ENCODE assay signal across 10 cellular contexts in genomic region chr7:25820432-25821040, GRCh38.
A peak's percentile ranks its signal among the peaks of the same experiment; 100 is the strongest.
DNase-seq lines count a peak whose midpoint lies in the region; FAIRE-seq and TF ChIP-seq lines count a peak whose summit lies in the region.
"Had no signal": no experiment of that assay in that cellular context is flagged by ENCODE, and none has a peak within 500 bp of the region (broad histone marks: within the 10 kb centered on the region; RNA-seq: fewer than 3 reads in every experiment).

No MANE protein-coding gene starts in this region.

- no peaks in the 10 kb centered on the region for H3F3A ChIP-seq in neural progenitor cell (ENCODE audit: low read depth)

- peak; percentile 42 for TF ChIP-seq CTCF in HL-60 (IDR thresholded peaks at IDR 0.05; ENCODE audit: insufficient read depth, low read length)
- TF ChIP-seq CTCF in astrocyte (IDR thresholded peaks at IDR 0.05; ENCODE audit: insufficient read depth, low read depth, low read length), result peak; percentile 45
- peak; percentile 73 for TF ChIP-seq CTCF in neural progenitor cell (IDR thresholded peaks at IDR 0.05)
- no peak for TF ChIP-seq CTCF in kidney (IDR thresholded peaks at IDR 0.05; ENCODE audit: borderline replicate concordance, extremely low read depth, insufficient read depth)

- no peaks in the 10 kb centered on the region for H3K9me3 ChIP-seq in astrocyte (ENCODE audit: insufficient read depth, low read depth, low read length)
- H3K9me3 ChIP-seq in neural progenitor cell (ENCODE audit: low read depth), result no peaks in the 10 kb centered on the region
- no peaks in the 10 kb centered on the region for H3K9me3 ChIP-seq in kidney (ENCODE audit: control insufficient read depth in 1 of 2, low read length in 2 of 2)
- H3K9me3 ChIP-seq: thoracic aorta had no signal

- H3K36me3 ChIP-seq in astrocyte (ENCODE audit: insufficient read depth, low read length), result no peaks in the 10 kb centered on the region
- no peaks in the 10 kb centered on the region for H3K36me3 ChIP-seq in neural progenitor cell
- no peaks in the 10 kb centered on the region for H3K36me3 ChIP-seq in kidney (ENCODE audit: control insufficient read depth in 1 of 2, insufficient read depth in 2 of 2, low read length in 2 of 2)
- H3K36me3 ChIP-seq: thoracic aorta had no signal

- TF ChIP-seq POLR2A in GM12891 (IDR thresholded peaks at IDR 0.05; ENCODE audit: low read depth, low read length), result no peak

- H3K4me1 Mint-ChIP-seq in astrocyte (ENCODE audit: low read depth, unreplicated experiment) (peaks cover 2% of the 10 kb centered on the region), neural progenitor cell (peaks cover 10% of the 10 kb centered on the region)

- FAIRE-seq in astrocyte (lab: Jason Lieb, UNC), result no peak
- FAIRE-seq in GM12891 (lab: Jason Lieb, UNC), result no peak
- no peak for FAIRE-seq in kidney (lab: Jason Lieb, UNC)
- FAIRE-seq: A204.1 had no signal

- H3K27me3 Mint-ChIP-seq in astrocyte (ENCODE audit: low read depth, unreplicated experiment) (no peaks in the 10 kb centered on the region), neural progenitor cell (ENCODE audit: insufficient read depth, low read depth) (peaks cover 5% of the 10 kb centered on the region)

- no peak overlapping the region for H3K4me3 ChIP-seq in HL-60 (replicated peaks; ENCODE audit: insufficient read depth, low read length)
- no peak overlapping the region for H3K4me3 ChIP-seq in astrocyte (ENCODE audit: insufficient read depth, low read depth, low read length)
- no peak overlapping the region for H3K4me3 ChIP-seq in neural progenitor cell
- no peak overlapping the region for H3K4me3 ChIP-seq in kidney (ENCODE audit: low read length in 2 of 2)
- H3K4me3 ChIP-seq: thoracic aorta had no signal

- H3K36me3 Mint-ChIP-seq in astrocyte (ENCODE audit: low read depth, unreplicated experiment) (no peaks in the 10 kb centered on the region), neural progenitor cell (no peaks in the 10 kb centered on the region)

- H4K20me1 ChIP-seq in astrocyte (ENCODE audit: insufficient read depth, low read length) (no peaks in the 10 kb centered on the region), neural progenitor cell (ENCODE audit: low read depth) (no peaks in the 10 kb centered on the region)

- H3K79me2 ChIP-seq in astrocyte (ENCODE audit: insufficient read depth, low read length), result no peaks in the 10 kb centered on the region
- H3K79me2 ChIP-seq in neural progenitor cell (ENCODE audit: low read depth), result no peaks in the 10 kb centered on the region

- H3K27me3 ChIP-seq in HL-60 (ENCODE audit: insufficient read depth, poor library complexity, severe bottlenecking), result peaks cover 4% of the 10 kb centered on the region
- H3K27me3 ChIP-seq in astrocyte (ENCODE audit: insufficient read depth, low read length), result no peaks in the 10 kb centered on the region
- H3K27me3 ChIP-seq in neural progenitor cell, result no peaks in the 10 kb centered on the region

- H3K27ac Mint-ChIP-seq in astrocyte (ENCODE audit: unreplicated experiment), result no peak overlapping the region
- H3K27ac Mint-ChIP-seq in neural progenitor cell, result no peak overlapping the region

- intact Hi-C loops in kidney (cut with DNase I), result no loop called here

- H3K4me2 ChIP-seq in astrocyte (ENCODE audit: low read length), result no peak overlapping the region
- no peak overlapping the region for H3K4me2 ChIP-seq in neural progenitor cell

- H3K27ac ChIP-seq in HL-60 (replicated peaks) (no peak overlapping the region), astrocyte (ENCODE audit: low read depth, low read length) (no peak overlapping the region), neural progenitor cell (no peak overlapping the region), kidney (ENCODE audit: low read depth in 2 of 2, low read length in 2 of 2) (no peak overlapping the region)
- H3K27ac ChIP-seq: thoracic aorta had no signal

- H3K9me3 Mint-ChIP-seq in astrocyte (ENCODE audit: unreplicated experiment) (no peaks in the 10 kb centered on the region), neural progenitor cell (peaks cover 7% of the 10 kb centered on the region)

- DNase-seq in DMS 273 (lab: John Stamatoyannopoulos, UW; ENCODE audit: unreplicated experiment), result peak; percentile 48
- no peak for DNase-seq in DMS 273 treated with DMSO at 0.1 percent for 48 hours (lab: John Stamatoyannopoulos, UW)
- no peak for DNase-seq in HL-60 (ENCODE audit: low read depth in 1 of 2, low spot score in 1 of 2)
- no peak for DNase-seq in astrocyte (ENCODE audit: low read depth)
- peak; percentile 44 for DNase-seq in neural progenitor cell (ENCODE audit: low spot score)
- DNase-seq in GM12891 (ENCODE audit: insufficient read length, low spot score), result no peak
- no peak for DNase-seq in dedifferentiated amniotic fluid mesenchymal stem cell (ENCODE audit: extremely low spot score)
- DNase-seq in kidney, result no peak

- H3K4me3 Mint-ChIP-seq in astrocyte (ENCODE audit: unreplicated experiment), result no peak overlapping the region
- H3K4me3 Mint-ChIP-seq in neural progenitor cell, result no peak overlapping the region

- H3K9ac ChIP-seq in astrocyte (ENCODE audit: low read length) (no peak overlapping the region), neural progenitor cell (no peak overlapping the region), kidney (ENCODE audit: low read length in 2 of 2) (no peak overlapping the region)

- no peak overlapping the region for H2AFZ ChIP-seq in astrocyte (ENCODE audit: low read depth, low read length)
- no peak overlapping the region for H2AFZ ChIP-seq in neural progenitor cell (replicated peaks)

- H3K4me1 ChIP-seq in astrocyte (ENCODE audit: insufficient read depth, low read length) (no peaks in the 10 kb centered on the region), neural progenitor cell (no peaks in the 10 kb centered on the region), kidney (ENCODE audit: control insufficient read depth in 1 of 2, insufficient read depth in 1 of 2, low read depth in 1 of 2, low read length in 2 of 2) (no peaks in the 10 kb centered on the region)

TF ChIP-seq in GM12891, 5 proteins besides CTCF, POLR2A, EP300 and RAD21:
- TF ChIP-seq TAF1 (IDR thresholded peaks at IDR 0.05; ENCODE audit: low read depth, low read length) (no peak), POLR2AphosphoS5 (IDR thresholded peaks at IDR 0.05; ENCODE audit: low read depth, low read length) (no peak)
TF ChIP-seq in GM12891: peak in this region for 0.

Comparison
In these comparisons a context has a peak if more than half of its experiments do, and no peak if none do; other contexts are left out.
1. DNase-seq: peak in DMS 273 (single experiment) and neural progenitor cell (single experiment); none in DMS 273 treated with DMSO at 0.1 percent for 48 hours (single experiment), HL-60 (0 of 2), astrocyte (single experiment), GM12891 (single experiment), dedifferentiated amniotic fluid mesenchymal stem cell (single experiment) and kidney (single experiment).